1 cellular context compared by ENCODE assay signal in genomic region chr2:222572761-222573174, GRCh38.
TF ChIP-seq lines count a peak whose summit lies in the region.

No MANE protein-coding gene starts in this region.

TF ChIP-seq in HepG2, 621 proteins besides CTCF, POLR2A, EP300 and RAD21 (continued from another document and continues in another):
- no peak for TF ChIP-seq PRMT3 (CRISPR knock-in tag; IDR thresholded peaks at IDR 0.05; ENCODE audit: borderline replicate concordance, low read depth)
- no peak for TF ChIP-seq ZNF607 (CRISPR knock-in tag; IDR thresholded peaks at IDR 0.05; ENCODE audit: borderline replicate concordance)
- TF ChIP-seq SMYD3 (CRISPR knock-in tag; IDR thresholded peaks at IDR 0.05) = 0 out of 2 replicates have a peak, but pooled peaks have one; percentile 65
- TF ChIP-seq, protein P1, sequence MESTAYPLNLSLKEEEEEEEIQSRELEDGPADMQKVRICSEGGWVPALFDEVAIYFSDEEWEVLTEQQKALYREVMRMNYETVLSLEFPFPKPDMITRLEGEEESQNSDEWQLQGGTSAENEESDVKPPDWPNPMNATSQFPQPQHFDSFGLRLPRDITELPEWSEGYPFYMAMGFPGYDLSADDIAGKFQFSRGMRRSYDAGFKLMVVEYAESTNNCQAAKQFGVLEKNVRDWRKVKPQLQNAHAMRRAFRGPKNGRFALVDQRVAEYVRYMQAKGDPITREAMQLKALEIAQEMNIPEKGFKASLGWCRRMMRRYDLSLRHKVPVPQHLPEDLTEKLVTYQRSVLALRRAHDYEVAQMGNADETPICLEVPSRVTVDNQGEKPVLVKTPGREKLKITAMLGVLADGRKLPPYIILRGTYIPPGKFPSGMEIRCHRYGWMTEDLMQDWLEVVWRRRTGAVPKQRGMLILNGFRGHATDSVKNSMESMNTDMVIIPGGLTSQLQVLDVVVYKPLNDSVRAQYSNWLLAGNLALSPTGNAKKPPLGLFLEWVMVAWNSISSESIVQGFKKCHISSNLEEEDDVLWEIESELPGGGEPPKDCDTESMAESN (CRISPR knock-in tag; conservative IDR thresholded peaks at IDR 0.05) = 0 out of 2 replicates have a peak, but pooled peaks have one; percentile 44
- TF ChIP-seq TCF7 (IDR thresholded peaks at IDR 0.05; ENCODE audit: low read depth) = peak; percentile 45; the same call in 1 of the 2 replicates
- TF ChIP-seq NFE2 (CRISPR knock-in tag; IDR thresholded peaks at IDR 0.05) = peak; percentile 88
- TF ChIP-seq CSRNP1 (CRISPR knock-in tag; IDR thresholded peaks at IDR 0.05) = 0 out of 2 replicates have a peak, but pooled peaks have one; percentile 24
- no peak for TF ChIP-seq ZNF460 (CRISPR knock-in tag; IDR thresholded peaks at IDR 0.05; ENCODE audit: borderline replicate concordance)
- TF ChIP-seq CEBPG (CRISPR knock-in tag; IDR thresholded peaks at IDR 0.05) = peak; percentile 62
- TF ChIP-seq HMGXB4 (CRISPR knock-in tag; IDR thresholded peaks at IDR 0.05; ENCODE audit: borderline replicate concordance in 1 of 2, low read depth in 1 of 2) = no peak
- no peak for TF ChIP-seq ZNF615 (CRISPR knock-in tag; IDR thresholded peaks at IDR 0.05; ENCODE audit: borderline replicate concordance)
- TF ChIP-seq, protein P2, sequence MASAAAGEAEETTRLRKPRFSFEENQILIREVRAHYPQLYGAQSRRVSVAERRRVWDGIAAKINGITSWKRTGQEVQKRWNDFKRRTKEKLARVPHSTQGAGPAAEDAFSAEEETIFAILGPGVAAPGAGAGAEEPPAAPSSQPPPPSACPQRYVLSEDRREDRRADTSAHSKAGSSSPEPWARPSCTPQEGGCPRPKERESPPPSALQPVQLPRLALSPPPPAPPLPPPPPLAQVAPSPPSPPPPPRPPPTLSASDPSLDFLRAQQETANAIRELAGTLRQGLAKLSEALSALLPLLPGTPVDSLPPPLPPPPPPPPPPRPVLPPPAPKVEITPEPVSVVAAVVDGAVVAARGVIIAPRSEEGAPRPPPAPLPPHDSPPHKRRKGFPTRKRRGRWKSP (CRISPR knock-in tag; IDR thresholded peaks at IDR 0.05) = 0 out of 2 replicates have a peak, but pooled peaks have one; percentile 19
- no peak for TF ChIP-seq ZNF775 (CRISPR knock-in tag; IDR thresholded peaks at IDR 0.05; ENCODE audit: borderline replicate concordance)
- 0 out of 2 replicates have a peak, but pooled peaks have one; percentile 21 for TF ChIP-seq ESRRA (CRISPR knock-in tag; IDR thresholded peaks at IDR 0.05; ENCODE audit: low read depth)
- peak; percentile 68; the same call in 1 of the 2 replicates for TF ChIP-seq HMG20A (CRISPR knock-in tag; IDR thresholded peaks at IDR 0.05; ENCODE audit: borderline replicate concordance)
- TF ChIP-seq MIXL1 (CRISPR knock-in tag; IDR thresholded peaks at IDR 0.05) = peak; percentile 51; the same call in 1 of the 2 replicates
- 0 out of 2 replicates have a peak, but pooled peaks have one; percentile 41 for TF ChIP-seq SATB2 (CRISPR knock-in tag; IDR thresholded peaks at IDR 0.05)
- TF ChIP-seq SALL1 (CRISPR knock-in tag; IDR thresholded peaks at IDR 0.05) = peak; percentile 59; the same call in 1 of the 2 replicates
- peak; percentile 64; the same call in 1 of the 2 replicates for TF ChIP-seq TARDBP (CRISPR knock-in tag; IDR thresholded peaks at IDR 0.05)
- TF ChIP-seq SOX13 (IDR thresholded peaks at IDR 0.05) = no peak
- peak in 1 of 2 experiments; percentile 77; a peak in 2 of 4 replicates for TF ChIP-seq SOX13 (CRISPR knock-in tag; conservative IDR thresholded peaks at IDR 0.05 in 1 of 2, IDR thresholded peaks at IDR 0.05 in 1 of 2)
- 0 out of 2 replicates have a peak, but pooled peaks have one; percentile 37 for TF ChIP-seq TGIF2 (CRISPR knock-in tag; IDR thresholded peaks at IDR 0.05)
- TF ChIP-seq MLX (CRISPR knock-in tag; IDR thresholded peaks at IDR 0.05) = peak; percentile 49; the same call in 1 of the 2 replicates
- TF ChIP-seq FOXO1 (CRISPR knock-in tag; IDR thresholded peaks at IDR 0.05) = peak; percentile 52; the same call in 1 of the 2 replicates
- TF ChIP-seq HBP1 (CRISPR knock-in tag; IDR thresholded peaks at IDR 0.05; ENCODE audit: low read depth) = 0 out of 2 replicates have a peak, but pooled peaks have one; percentile 49
- peak; percentile 71; the same call in 1 of the 2 replicates for TF ChIP-seq ZNF7 (CRISPR knock-in tag; IDR thresholded peaks at IDR 0.05)
- no peak for TF ChIP-seq HDAC2 (CRISPR knock-in tag; IDR thresholded peaks at IDR 0.05)
- peak; percentile 70; the same call in 1 of the 2 replicates for TF ChIP-seq IKZF5 (CRISPR knock-in tag; IDR thresholded peaks at IDR 0.05)
- peak; percentile 81; the same call in 1 of the 2 replicates for TF ChIP-seq ZNF710 (CRISPR knock-in tag; IDR thresholded peaks at IDR 0.05; ENCODE audit: borderline replicate concordance)
- peak; percentile 91 for TF ChIP-seq MAFF (IDR thresholded peaks at IDR 0.05; ENCODE audit: low read depth, low read length)
- peak; percentile 85 for TF ChIP-seq ZNF317 (CRISPR knock-in tag; IDR thresholded peaks at IDR 0.05)
- 0 out of 2 replicates have a peak, but pooled peaks have one; percentile 24 for TF ChIP-seq THAP11 (CRISPR knock-in tag; IDR thresholded peaks at IDR 0.05)
- 0 out of 2 replicates have a peak, but pooled peaks have one; percentile 45 for TF ChIP-seq ZNF292 (CRISPR knock-in tag; IDR thresholded peaks at IDR 0.05; ENCODE audit: borderline replicate concordance, low read depth)
- peak; percentile 71; the same call in 1 of the 2 replicates for TF ChIP-seq SOX5 (CRISPR knock-in tag; IDR thresholded peaks at IDR 0.05; ENCODE audit: borderline replicate concordance)
- TF ChIP-seq ZNF121 (CRISPR knock-in tag; IDR thresholded peaks at IDR 0.05) = no peak
- 0 out of 2 replicates have a peak, but pooled peaks have one; percentile 36 for TF ChIP-seq ZNF33A (CRISPR knock-in tag; IDR thresholded peaks at IDR 0.05; ENCODE audit: borderline replicate concordance)
- TF ChIP-seq NFE2L2 (IDR thresholded peaks at IDR 0.05; ENCODE audit: low read length) = peak; percentile 98
- TF ChIP-seq FOXA3 (CRISPR knock-in tag; IDR thresholded peaks at IDR 0.05) = peak; percentile 70
- peak; percentile 46; the same call in 1 of the 2 replicates for TF ChIP-seq HOMEZ (CRISPR knock-in tag; IDR thresholded peaks at IDR 0.05; ENCODE audit: low read depth)
- peak; percentile 50; the same call in 1 of the 3 replicates for TF ChIP-seq MXI1 (IDR thresholded peaks at IDR 0.05; ENCODE audit: borderline replicate concordance, low read depth, low read length)
- no peak for TF ChIP-seq FOXP1 (IDR thresholded peaks at IDR 0.05)
- peak; percentile 59 for TF ChIP-seq FOXP1 (CRISPR knock-in tag; IDR thresholded peaks at IDR 0.05)
- peak; percentile 65; the same call in 1 of the 2 replicates for TF ChIP-seq ZSCAN31 (CRISPR knock-in tag; IDR thresholded peaks at IDR 0.05; ENCODE audit: low read depth)
- TF ChIP-seq SOX6 (IDR thresholded peaks at IDR 0.05) = no peak
- TF ChIP-seq SOX6 (CRISPR knock-in tag; IDR thresholded peaks at IDR 0.05) = peak; percentile 70
- peak; percentile 52; the same call in 1 of the 2 replicates for TF ChIP-seq CEBPB (IDR thresholded peaks at IDR 0.05; ENCODE audit: borderline replicate concordance, low read depth, low read length)
- no peak for TF ChIP-seq TCF12 (IDR thresholded peaks at IDR 0.05)
- TF ChIP-seq TCF12 (CRISPR knock-in tag; IDR thresholded peaks at IDR 0.05) = no peak
